17 cellular contexts compared by ENCODE assay signal in the genomic region with DNA sequence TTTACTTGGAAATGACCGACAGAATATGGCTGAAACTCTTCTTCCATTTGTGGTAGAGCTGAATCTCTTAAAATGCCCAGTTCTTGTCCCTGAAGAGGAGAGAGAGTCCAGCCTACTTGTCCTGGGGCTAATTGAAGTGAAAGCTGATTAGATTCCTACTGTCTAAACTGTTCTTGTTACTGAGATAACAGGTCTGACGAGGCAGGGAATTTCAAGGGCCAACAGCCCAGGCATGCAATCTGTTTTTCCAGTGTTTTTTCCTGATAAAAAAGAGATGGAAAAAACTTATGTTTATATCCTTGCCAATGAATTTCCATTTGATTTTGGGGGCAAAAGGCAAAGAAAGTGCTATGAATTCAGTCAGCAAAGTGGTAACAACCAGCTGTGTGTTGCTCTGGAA.
A peak's percentile ranks its signal among the peaks of the same experiment; 100 is the strongest.
DNase-seq lines count a peak whose midpoint lies in the region; ATAC-seq and TF ChIP-seq lines count a peak whose summit lies in the region.
"Had no signal": no experiment of that assay in that cellular context is flagged by ENCODE, and none has a peak within 500 bp of the region (broad histone marks: within the 10 kb centered on the region; RNA-seq: fewer than 3 reads in every experiment).

No MANE protein-coding gene starts in this region.

- H3F3A ChIP-seq in SK-N-SH (replicated peaks; ENCODE audit: insufficient read depth), result no peaks in the 10 kb centered on the region

- peak; percentile 28; the same call in 1 of the 2 replicates for TF ChIP-seq RAD21 in SK-N-SH (IDR thresholded peaks at IDR 0.05; ENCODE audit: low read length)

- H2AFZ ChIP-seq in SK-N-SH (ENCODE audit: low read depth), result no peak overlapping the region

- POLR2A ChIA-PET in SK-N-SH (lab: Yijun Ruan, JAX), result interaction anchor here (0.6 kb wide), 1 partner anchor 446 kb away, joined by 4 read pairs; no protein-coding TSS in a partner anchor

- H3K4me2 ChIP-seq in SK-N-SH, result no peak overlapping the region
- H3K4me2 ChIP-seq: BLaER1 had no signal

- no peak for TF ChIP-seq CTCF in right atrium auricular region (IDR thresholded peaks at IDR 0.05)
- no peak for TF ChIP-seq CTCF in SK-N-SH (IDR thresholded peaks at IDR 0.05)
- TF ChIP-seq CTCF in epithelial cell of esophagus (IDR thresholded peaks at IDR 0.05; ENCODE audit: insufficient read depth, low read depth, low read length, missing control alignments), result no peak
- TF ChIP-seq CTCF in upper lobe of left lung (IDR thresholded peaks at IDR 0.05), result no peak

- peak; percentile 42 to 69 for ATAC-seq in left cardiac atrium
- no peak for ATAC-seq in upper lobe of left lung (ENCODE audit: low FRiP score in 2 of 2)
- no peak for ATAC-seq in HG03045 (IDR thresholded peaks at IDR 0.05; ENCODE audit: unreplicated experiment)

- no peaks in the 10 kb centered on the region for H3K9me2 ChIP-seq in SK-N-SH

- no peak overlapping the region for H3K9ac ChIP-seq in SK-N-SH
- H3K9ac ChIP-seq: BLaER1 had no signal

- no peaks in the 10 kb centered on the region for H4K20me1 ChIP-seq in SK-N-SH (ENCODE audit: insufficient read depth)
- H4K20me1 ChIP-seq: BLaER1 had no signal

- peak in 1 of 2 experiments; percentile 90; a peak in 2 of 4 replicates for TF ChIP-seq EP300 in SK-N-SH (IDR thresholded peaks at IDR 0.05; ENCODE audit: borderline replicate concordance in 1 of 2, low read depth in 1 of 2, low read length in 1 of 2)
- TF ChIP-seq EP300 in upper lobe of left lung (IDR thresholded peaks at IDR 0.05), result no peak

- 68% methylated on average over 2 of the region's 2 CpGs for WGBS in SK-N-SH (ENCODE audit: low lambda C conversion rate)
- 71% methylated on average over 2 of the region's 2 CpGs for WGBS in mesodermal cell (ENCODE audit: insufficient coverage in 2 of 2), 2 experiments
- 67 to 73% methylated on average over 2 of the region's 2 CpGs for WGBS in upper lobe of left lung, 2 donors

- H3K27ac ChIP-seq in right atrium auricular region (peak overlapping the region in 1 of 2 donors; percentile 11), SK-N-SH (ENCODE audit: low read depth in 2 of 2, low read length in 1 of 2) (peak overlapping the region in 1 of 2 experiments; percentile 86; a peak in 2 of 4 replicates), mesodermal cell (ENCODE audit: low read depth, low read length, severe bottlenecking) (peak overlapping the region; percentile 79), upper lobe of left lung (no peak overlapping the region)
- H3K27ac ChIP-seq: BLaER1, HL-60 had no signal

- no peaks in the 10 kb centered on the region for H3K27me3 ChIP-seq in right atrium auricular region
- no peaks in the 10 kb centered on the region for H3K27me3 ChIP-seq in SK-N-SH (ENCODE audit: insufficient read depth)
- H3K27me3 ChIP-seq in upper lobe of left lung, result no peaks in the 10 kb centered on the region
- H3K27me3 ChIP-seq: BLaER1 had no signal

- intact Hi-C loops in left cardiac atrium (cut with DNase I), result no loop called here

- no peaks in the 10 kb centered on the region for H3K36me3 ChIP-seq in right atrium auricular region
- H3K36me3 ChIP-seq in SK-N-SH (replicated peaks in 1 of 2; ENCODE audit: control insufficient read depth in 1 of 2, insufficient read depth in 2 of 2, low read length in 1 of 2), result no peaks in the 10 kb centered on the region
- H3K36me3 ChIP-seq in mesodermal cell (ENCODE audit: control insufficient read depth, insufficient read depth, low read length), result no peaks in the 10 kb centered on the region
- no peaks in the 10 kb centered on the region for H3K36me3 ChIP-seq in upper lobe of left lung
- H3K36me3 ChIP-seq: BLaER1, HAP-1 had no signal

- H3K79me2 ChIP-seq in SK-N-SH (ENCODE audit: insufficient read depth), result no peaks in the 10 kb centered on the region

- no peaks in the 10 kb centered on the region for H3K9me3 ChIP-seq in right atrium auricular region
- no peaks in the 10 kb centered on the region for H3K9me3 ChIP-seq in SK-N-SH
- H3K9me3 ChIP-seq in mesodermal cell (ENCODE audit: control insufficient read depth, low read length), result no peaks in the 10 kb centered on the region
- no peaks in the 10 kb centered on the region for H3K9me3 ChIP-seq in upper lobe of left lung
- H3K9me3 ChIP-seq: BLaER1, HAP-1 had no signal

- CTCF ChIA-PET in SK-N-SH (lab: Yijun Ruan, JAX), result interaction anchor here (1.0 to 2.5 kb wide), 2 partner anchors 11 to 240 kb away, joined by 3 to 5 read pairs; no protein-coding TSS in a partner anchor

- H3K4me3 ChIP-seq in right atrium auricular region, result no peak overlapping the region
- H3K4me3 ChIP-seq in SK-N-SH (ENCODE audit: low read depth in 2 of 2, low read length in 1 of 2), result no peak overlapping the region
- H3K4me3 ChIP-seq in epithelial cell of esophagus (ENCODE audit: low read length), result no peak overlapping the region
- H3K4me3 ChIP-seq in mesodermal cell (ENCODE audit: extremely low read depth, insufficient read depth, low read length, poor library complexity, severe bottlenecking), result no peak overlapping the region
- no peak overlapping the region for H3K4me3 ChIP-seq in upper lobe of left lung
- H3K4me3 ChIP-seq: BLaER1, HAP-1 had no signal

- peaks cover 0 to 46% of the 10 kb centered on the region in 2 donors for H3K4me1 ChIP-seq in right atrium auricular region
- H3K4me1 ChIP-seq in SK-N-SH (ENCODE audit: control insufficient read depth in 1 of 2, insufficient read depth in 2 of 2, low read depth in 1 of 2, low read length in 1 of 2), result peaks cover 0 to 48% of the 10 kb centered on the region in 2 experiments; a peak in 2 of 4 replicates
- H3K4me1 ChIP-seq in mesodermal cell (ENCODE audit: control insufficient read depth, insufficient read depth, low read length, poor library complexity, severe bottlenecking), result peaks cover 9% of the 10 kb centered on the region
- peaks cover 0 to 3% (median 0%) of the 10 kb centered on the region in 4 donors for H3K4me1 ChIP-seq in upper lobe of left lung
- H3K4me1 ChIP-seq: BLaER1, HAP-1 had no signal

- TF ChIP-seq POLR2A in upper lobe of left lung (IDR thresholded peaks at IDR 0.05), result no peak

- DNase-seq in left cardiac atrium (no peak), right atrium auricular region (ENCODE audit: low spot score) (no peak), SK-N-SH (peak; percentile 24), epithelial cell of esophagus (ENCODE audit: low read depth) (peak; percentile 3), upper lobe of left lung (no peak), NCI-H774 (lab: John Stamatoyannopoulos, UW) (no peak)
- DNase-seq: 8988T; AML-193; CD8-positive, alpha-beta memory T cell; DMS79; EL; GDM1 had no signal

TF ChIP-seq in SK-N-SH, 30 proteins besides CTCF, POLR2A, EP300 and RAD21:
- TF ChIP-seq RCOR1 (IDR thresholded peaks at IDR 0.05; ENCODE audit: low read length) (peak; percentile 97), FOXJ3 (CRISPR knock-in tag; IDR thresholded peaks at IDR 0.05) (peak; percentile 72), GABPA (IDR thresholded peaks at IDR 0.05; ENCODE audit: low read depth) (no peak), POLR2AphosphoS5 (IDR thresholded peaks at IDR 0.05; ENCODE audit: low read depth, low read length) (no peak), CHD2 (IDR thresholded peaks at IDR 0.05; ENCODE audit: low read length, partially characterized antibody) (peak; percentile 47), TEAD4 (IDR thresholded peaks at IDR 0.05; ENCODE audit: borderline replicate concordance, insufficient read depth) (no peak), SMC3 (IDR thresholded peaks at IDR 0.05; ENCODE audit: low read depth, low read length) (0 out of 2 replicates have a peak, but pooled peaks have one; percentile 4), RFX5 (IDR thresholded peaks at IDR 0.05; ENCODE audit: low read length) (no peak), GATA2 (CRISPR knock-in tag; IDR thresholded peaks at IDR 0.05) (peak; percentile 89)
- TF ChIP-seq, protein P1, sequence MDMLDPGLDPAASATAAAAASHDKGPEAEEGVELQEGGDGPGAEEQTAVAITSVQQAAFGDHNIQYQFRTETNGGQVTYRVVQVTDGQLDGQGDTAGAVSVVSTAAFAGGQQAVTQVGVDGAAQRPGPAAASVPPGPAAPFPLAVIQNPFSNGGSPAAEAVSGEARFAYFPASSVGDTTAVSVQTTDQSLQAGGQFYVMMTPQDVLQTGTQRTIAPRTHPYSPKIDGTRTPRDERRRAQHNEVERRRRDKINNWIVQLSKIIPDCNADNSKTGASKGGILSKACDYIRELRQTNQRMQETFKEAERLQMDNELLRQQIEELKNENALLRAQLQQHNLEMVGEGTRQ (IDR thresholded peaks at IDR 0.05; ENCODE audit: borderline replicate concordance, low read depth, low read length), result no peak

Comparison
In these comparisons a context has a peak if more than half of its experiments do, and no peak if none do; other contexts are left out.
1. ATAC-seq: peak in left cardiac atrium (2 of 2); none in upper lobe of left lung (0 of 2) and HG03045 (single experiment).
2. DNase-seq: peak in SK-N-SH (single experiment) and epithelial cell of esophagus (single experiment); none in left cardiac atrium (single experiment), right atrium auricular region (single experiment), upper lobe of left lung (0 of 2) and NCI-H774 (single experiment).